2 cellular contexts compared by ENCODE assay signal in genomic region chr16:57756424-57757325, GRCh38.
TF ChIP-seq lines count a peak whose summit lies in the region.

No MANE protein-coding gene starts in this region.

TF ChIP-seq in HEK293, 187 proteins besides CTCF, POLR2A, EP300 and RAD21:
- TF ChIP-seq ZNF610 (tag by site-specific recombination; IDR thresholded peaks at IDR 0.05; ENCODE audit: borderline replicate concordance) (no peak), ZNF664 (tag by site-specific recombination; IDR thresholded peaks at IDR 0.05) (no peak), GLIS1 (tag by site-specific recombination; IDR thresholded peaks at IDR 0.05) (no peak), ZNF280D (tag by site-specific recombination; IDR thresholded peaks at IDR 0.05) (no peak), SCRT2 (tag by site-specific recombination; IDR thresholded peaks at IDR 0.05) (peak; percentile 94), ZNF157 (tag by site-specific recombination; IDR thresholded peaks at IDR 0.05) (no peak), KLF1 (tag by site-specific recombination; IDR thresholded peaks at IDR 0.05) (peak; percentile 66), ZNF16 (tag by site-specific recombination; IDR thresholded peaks at IDR 0.05; ENCODE audit: low read depth) (no peak), ZFHX2 (tag by site-specific recombination; conservative IDR thresholded peaks at IDR 0.05) (peak; percentile 22; the same call in 1 of the 2 replicates), EGR2 (tag by site-specific recombination; IDR thresholded peaks at IDR 0.05; ENCODE audit: low read depth) (0 out of 2 replicates have a peak, but pooled peaks have one; percentile 1)

TF ChIP-seq in GM12878, 131 proteins besides CTCF, POLR2A, EP300 and RAD21:
- TF ChIP-seq KAT2A (conservative IDR thresholded peaks at IDR 0.05; ENCODE audit: control insufficient read depth, low read depth, low read length) = no peak
- TF ChIP-seq SMC3 (IDR thresholded peaks at IDR 0.05; ENCODE audit: borderline replicate concordance, low read length) = no peak
- TF ChIP-seq SKIL (IDR thresholded peaks at IDR 0.05; ENCODE audit: low read depth, poor library complexity, severe bottlenecking) = no peak
